8 cellular contexts compared by ENCODE assay signal in genomic region chr12:107093547-107094448, GRCh38.
DNase-seq lines count a peak whose midpoint lies in the region; ATAC-seq and FAIRE-seq lines count a peak whose summit lies in the region.

CRY1 (minus strand) TSS chr12:107093549; CDS start chr12:107092961, 588 bp downstream.

- peak; percentile 97 for DNase-seq in NCI-H345 (lab: John Stamatoyannopoulos, UW)
- DNase-seq in central memory CD8-positive, alpha-beta T cell (ENCODE audit: low spot score in 2 of 2) = peak; percentile 88 to 93
- DNase-seq in iris pigment epithelial cell (ENCODE audit: low read depth) = peak; percentile 95
- peak; percentile 93 for DNase-seq in smooth muscle cell of the brain vasculature (ENCODE audit: low read depth, low spot score)

- H3K4me3 Mint-ChIP-seq in central memory CD8-positive, alpha-beta T cell = no peak within 1 kb of the TSS

- peaks cover 16% of the 10 kb centered on the region for H3K4me1 Mint-ChIP-seq in central memory CD8-positive, alpha-beta T cell

- peak; percentile 80 for ATAC-seq in GM18870 (IDR thresholded peaks at IDR 0.05; ENCODE audit: unreplicated experiment)
- ATAC-seq in HG03159 (IDR thresholded peaks at IDR 0.05; ENCODE audit: unreplicated experiment) = peak; percentile 87
- ATAC-seq in activated CD4-positive, CD25-positive, alpha-beta regulatory T cell treated with anti-CD3 and anti-CD28 coated beads, Interleukin-2, amount 50 U/mL, for 24 hours = peak; percentile 84 to 85
- peak; percentile 83 for ATAC-seq in central memory CD8-positive, alpha-beta T cell (replicated peaks; ENCODE audit: extremely low read depth, poor library complexity, severe bottlenecking)

- H3K27me3 Mint-ChIP-seq in central memory CD8-positive, alpha-beta T cell = peaks cover 18% of the 10 kb centered on the region

- no peak within 1 kb of the TSS for H3K27ac Mint-ChIP-seq in central memory CD8-positive, alpha-beta T cell (ENCODE audit: low read depth)

- H3K36me3 Mint-ChIP-seq in central memory CD8-positive, alpha-beta T cell (ENCODE audit: insufficient read depth) = peaks cover 8% of the 10 kb centered on the region

- H3K9me3 Mint-ChIP-seq in central memory CD8-positive, alpha-beta T cell = no peaks in the 10 kb centered on the region

- peak; percentile 49 for FAIRE-seq in A204.1 (lab: Jason Lieb, UNC)

Comparison
In these comparisons a context has a peak if more than half of its experiments do, and no peak if none do; other contexts are left out.
1. Peak in every context shown above with its lines: DNase-seq and ATAC-seq.